Comparison of ENCODE assay signal across 7 cellular contexts in genomic region chr1:90219166-90219871, GRCh38.
A peak's percentile ranks its signal among the peaks of the same experiment; 100 is the strongest.
DNase-seq lines count a peak whose midpoint lies in the region; ATAC-seq and TF ChIP-seq lines count a peak whose summit lies in the region.
"Not testable (repeated sequence)": the region's sequence is repeated elsewhere in the genome, so short reads cannot be mapped to it uniquely, and the experiment has no call there.

No MANE protein-coding gene starts in this region.

- H3K23ac ChIP-seq in neuronal stem cell (ENCODE audit: low read depth, low read length, poor library complexity) = not testable (repeated sequence)

- peak overlapping the region; percentile 80 for H2AFZ ChIP-seq in GM23338
- peak overlapping the region; percentile 35 for H2AFZ ChIP-seq in neuronal stem cell (ENCODE audit: low read length)

- not testable (repeated sequence) for H2BK5ac ChIP-seq in neuronal stem cell (ENCODE audit: low read length)

- ATAC-seq in GM23338 = not testable (repeated sequence)

- not testable (repeated sequence) for H2BK120ac ChIP-seq in neuronal stem cell (ENCODE audit: low read depth, low read length)

- not testable (repeated sequence) for H2AK5ac ChIP-seq in neuronal stem cell (ENCODE audit: low read depth, low read length)

- H3K36me3 ChIP-seq in GM23338 (ENCODE audit: insufficient read depth); Peyer's patch; ectodermal cell (ENCODE audit: control insufficient read depth, insufficient read depth, low read length); neuronal stem cell (replicated peaks in 1 of 2; ENCODE audit: control insufficient read depth in 2 of 2, insufficient read depth in 2 of 2, low read length in 2 of 2): not testable (repeated sequence)

- WGBS in ectodermal cell, 2 experiments = 11 to 15% methylated on average over 21 to 26 of the region's 27 CpGs
- no CpG with 5 or more reads among the region's 27 CpGs for WGBS in neuronal stem cell (ENCODE audit: extremely low coverage in 2 of 2, insufficient read length in 2 of 2, insufficient replicate concordance in 1 of 2), 2 donors

- not testable (repeated sequence) for H3K4ac ChIP-seq in neuronal stem cell (ENCODE audit: low read length)

- H3K36me3 Mint-ChIP-seq in GM23338 (ENCODE audit: low read depth); mesothelial cell of epicardium: not testable (repeated sequence)

- not testable (repeated sequence) for H3K9me3 Mint-ChIP-seq in GM23338, mesothelial cell of epicardium

- H3K9me3 ChIP-seq in Peyer's patch; ectodermal cell (ENCODE audit: control insufficient read depth, low read length); neuronal stem cell (replicated peaks in 1 of 2; ENCODE audit: control insufficient read depth in 2 of 2, insufficient read depth in 1 of 2, low read depth in 1 of 2, low read length in 2 of 2): not testable (repeated sequence)

- H3K4me1 ChIP-seq in GM23338 (ENCODE audit: insufficient read depth) (peaks cover 12% of the 10 kb centered on the region; the same call in 1 of the 2 replicates), Peyer's patch (peaks cover 0 to 12% (median 1%) of the 10 kb centered on the region in 4 donors)
- H3K4me1 ChIP-seq in ectodermal cell (ENCODE audit: control insufficient read depth, insufficient read depth, low read length); neuronal stem cell (ENCODE audit: control insufficient read depth in 2 of 2, insufficient read depth in 1 of 2, low read depth in 1 of 2, low read length in 2 of 2): not testable (repeated sequence)

- H4K91ac ChIP-seq in neuronal stem cell (ENCODE audit: low read depth, low read length, poor library complexity) = not testable (repeated sequence)

- H3K14ac ChIP-seq in neuronal stem cell (ENCODE audit: low read length) = not testable (repeated sequence)

- not testable (repeated sequence) for H2BK15ac ChIP-seq in neuronal stem cell (ENCODE audit: low read length)

- not testable (repeated sequence) for TF ChIP-seq CTCF in GM23338 (conservative IDR thresholded peaks at IDR 0.05; ENCODE audit: low read depth in 2 of 2); Peyer's patch (IDR thresholded peaks at IDR 0.05); mesothelial cell of epicardium (IDR thresholded peaks at IDR 0.05; ENCODE audit: unreplicated experiment)

- H3K27ac Mint-ChIP-seq in GM23338 (peak overlapping the region; percentile 98), mesothelial cell of epicardium (peak overlapping the region; percentile 75)

- not testable (repeated sequence) for H4K20me1 ChIP-seq in GM23338 (replicated peaks; ENCODE audit: insufficient read depth)

- not testable (repeated sequence) for H3K79me1 ChIP-seq in neuronal stem cell (ENCODE audit: low read depth, low read length)

- peaks cover 11% of the 10 kb centered on the region; the same call in 2 of the 3 replicates for H3K4me1 Mint-ChIP-seq in GM23338
- peaks cover 12% of the 10 kb centered on the region for H3K4me1 Mint-ChIP-seq in mesothelial cell of epicardium

- H3K18ac ChIP-seq in neuronal stem cell (ENCODE audit: low read length) = not testable (repeated sequence)

- H3K27me3 Mint-ChIP-seq in GM23338 (ENCODE audit: insufficient read depth, low read depth, poor library complexity); mesothelial cell of epicardium (ENCODE audit: low read depth): not testable (repeated sequence)

- peak overlapping the region; percentile 88 for H3K4me3 Mint-ChIP-seq in GM23338
- peak overlapping the region; percentile 80 for H3K4me3 Mint-ChIP-seq in mesothelial cell of epicardium

- not testable (repeated sequence) for H4K8ac ChIP-seq in neuronal stem cell (ENCODE audit: low read depth, low read length)

- DNase-seq in GM23338 (ENCODE audit: low spot score) = peak; percentile 14
- peak; percentile 24 for DNase-seq in NCI-H1105 (lab: John Stamatoyannopoulos, UW)
- peak in 2 of 3 donors; percentile 53 to 54 for DNase-seq in Peyer's patch
- not testable (repeated sequence) for DNase-seq in mesothelial cell of epicardium (ENCODE audit: low spot score in 2 of 2, unreplicated experiment in 2 of 2); neuronal stem cell (ENCODE audit: low spot score)

- not testable (repeated sequence) for H3K9ac ChIP-seq in neuronal stem cell (ENCODE audit: low read depth, low read length, poor library complexity)

- H3K4me3 ChIP-seq in GM23338 = peak overlapping the region; percentile 51
- H3K4me3 ChIP-seq in Peyer's patch = peak overlapping the region in 2 of 4 donors; percentile 17 to 38
- H3K4me3 ChIP-seq in ectodermal cell (ENCODE audit: insufficient read depth, low read depth, low read length) = peak overlapping the region; percentile 43
- H3K4me3 ChIP-seq in iPS-11a (ENCODE audit: low read depth, low read length) = peak overlapping the region; percentile 28
- H3K4me3 ChIP-seq in neuronal stem cell (ENCODE audit: low read length in 2 of 2) = peak overlapping the region in 1 of 2 donors; percentile 79

- H2BK12ac ChIP-seq in neuronal stem cell (ENCODE audit: low read length) = not testable (repeated sequence)

- H3K27me3 ChIP-seq in GM23338 (ENCODE audit: insufficient read depth); Peyer's patch; ectodermal cell (ENCODE audit: control insufficient read depth, insufficient read depth, low read length, poor library complexity, severe bottlenecking); neuronal stem cell (ENCODE audit: control insufficient read depth in 3 of 3, insufficient read depth in 3 of 3, low read depth in 1 of 3, low read length in 3 of 3): not testable (repeated sequence)

- TF ChIP-seq POLR2A in Peyer's patch (IDR thresholded peaks at IDR 0.05) = not testable (repeated sequence)

- H3K4me2 ChIP-seq in GM23338 = peak overlapping the region; percentile 66
- peak overlapping the region; percentile 34 for H3K4me2 ChIP-seq in neuronal stem cell (ENCODE audit: insufficient read depth, low read length, poor library complexity, severe bottlenecking)

- not testable (repeated sequence) for H3F3A ChIP-seq in GM23338 (replicated peaks; ENCODE audit: low read depth)

- not testable (repeated sequence) for H3K79me2 ChIP-seq in GM23338 (replicated peaks; ENCODE audit: insufficient read depth)

- not testable (repeated sequence) for H3K9me2 ChIP-seq in GM23338 (ENCODE audit: insufficient read depth)

- H3K27ac ChIP-seq in GM23338 (ENCODE audit: low read depth) (peak overlapping the region; percentile 4; the same call in 1 of the 2 replicates), ectodermal cell (ENCODE audit: insufficient read depth, low read depth, low read length, poor library complexity, severe bottlenecking) (peak overlapping the region; percentile 55)
- H3K27ac ChIP-seq in Peyer's patch; neuronal stem cell (replicated peaks; ENCODE audit: low read length): not testable (repeated sequence)
